ENCODE assay signal across 14 cellular contexts in the genomic region with DNA sequence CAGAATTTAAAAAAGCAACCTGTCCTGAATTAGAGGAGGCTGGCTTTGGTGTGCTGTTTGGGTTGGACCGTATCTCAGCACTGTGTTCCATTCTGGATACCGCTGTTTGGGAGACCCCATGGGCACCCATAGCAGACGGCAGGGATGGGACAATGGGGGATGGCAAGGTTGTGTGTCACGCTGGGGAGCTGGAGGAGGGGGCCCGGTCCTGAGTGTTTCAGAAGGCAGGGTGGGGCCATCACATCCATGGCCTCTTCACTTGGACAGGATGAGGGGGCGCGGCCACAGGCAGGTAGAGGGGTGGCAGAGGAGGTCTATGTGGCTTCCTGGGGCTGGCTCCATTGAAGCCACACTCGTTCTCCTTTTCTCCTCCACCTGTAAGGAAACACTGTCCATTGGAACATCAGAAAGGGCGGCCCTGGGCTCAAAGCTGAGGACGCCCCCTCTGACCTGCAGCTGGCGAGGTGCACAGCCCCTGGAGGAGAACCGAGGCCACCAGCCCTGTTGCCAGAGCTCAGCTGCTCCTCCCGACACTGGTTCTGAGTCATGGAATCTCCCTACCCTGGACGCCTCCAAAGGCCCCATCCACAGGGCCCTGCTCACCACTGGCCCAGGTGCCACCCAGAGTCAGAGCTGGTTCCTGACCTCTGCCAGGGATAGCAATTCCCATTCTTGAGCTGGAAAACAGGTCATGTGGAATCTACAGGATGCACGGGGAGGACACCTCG.
A peak's percentile ranks its signal among the peaks of the same experiment; 100 is the strongest.
DNase-seq lines count a peak whose midpoint lies in the region; ATAC-seq and TF ChIP-seq lines count a peak whose summit lies in the region.
"Had no signal": no experiment of that assay in that cellular context is flagged by ENCODE, and none has a peak within 500 bp of the region (broad histone marks: within the 10 kb centered on the region; RNA-seq: fewer than 3 reads in every experiment).

No MANE protein-coding gene starts in this region.

- H3K9ac ChIP-seq in BLaER1 (no peak overlapping the region), endodermal cell (ENCODE audit: extremely low read depth, low read length, poor library complexity, severe bottlenecking) (no peak overlapping the region)

- no peaks in the 10 kb centered on the region for H3K4me1 Mint-ChIP-seq in endodermal cell
- H3K4me1 Mint-ChIP-seq: GM23338 had no signal

- 79 to 80% methylated on average over 8 to 16 of the region's 16 CpGs for WGBS in endodermal cell (ENCODE audit: insufficient coverage in 1 of 2, insufficient read length in 1 of 2), 2 experiments

- no peak overlapping the region for H3K4me3 ChIP-seq in BLaER1
- H3K4me3 ChIP-seq in DOHH2 (ENCODE audit: low read length) = no peak overlapping the region
- H3K4me3 ChIP-seq in endodermal cell (ENCODE audit: low read length) = no peak overlapping the region
- H3K4me3 ChIP-seq: GM12878, GM23338 had no signal

- DNase-seq in endodermal cell (peak; percentile 31), mesenteric fat pad (ENCODE audit: low spot score) (peak; percentile 81), DMS79 treated with DMSO at 0.1 percent for 48 hours (lab: John Stamatoyannopoulos, UW) (no peak), foreskin melanocyte (no peak)
- DNase-seq: ACHN, DMS53, H7 had no signal

- no peaks in the 10 kb centered on the region for H3K27me3 Mint-ChIP-seq in endodermal cell (ENCODE audit: insufficient read depth)

- no peak for TF ChIP-seq CTCF in DOHH2 (IDR thresholded peaks at IDR 0.05; ENCODE audit: low read depth, low read length, poor library complexity, severe bottlenecking)
- TF ChIP-seq CTCF in endodermal cell (conservative IDR thresholded peaks at IDR 0.05) = no peak

- H3K4me2 ChIP-seq in BLaER1 = 0 out of 2 replicates have a peak overlapping the region, but pooled peaks have one; percentile 2
- H3K4me2 ChIP-seq in DOHH2 (ENCODE audit: low read length) = no peak overlapping the region
- H3K4me2 ChIP-seq: GM23338 had no signal

- H3K36me3 Mint-ChIP-seq in endodermal cell (ENCODE audit: low read depth) = no peaks in the 10 kb centered on the region

- H3K27ac ChIP-seq in BLaER1 = no peak overlapping the region
- H3K27ac ChIP-seq in DOHH2 (ENCODE audit: low read depth, low read length) = peak overlapping the region; percentile 68
- no peak overlapping the region for H3K27ac ChIP-seq in endodermal cell (ENCODE audit: low read depth, low read length)
- H3K27ac ChIP-seq: C4-2B, HL-60 had no signal

- H3K4me1 ChIP-seq in BLaER1 (peaks cover 53% of the 10 kb centered on the region), DOHH2 (ENCODE audit: control insufficient read depth, low read length) (peaks cover 24% of the 10 kb centered on the region), endodermal cell (ENCODE audit: control insufficient read depth, insufficient read depth, low read length) (no peaks in the 10 kb centered on the region)

- H3K9me3 Mint-ChIP-seq in endodermal cell = no peaks in the 10 kb centered on the region

- H3K9me3 ChIP-seq in BLaER1 (no peaks in the 10 kb centered on the region; the same call in 1 of the 2 replicates), DOHH2 (ENCODE audit: control insufficient read depth, insufficient read depth, low read length) (peaks cover 29% of the 10 kb centered on the region; the same call in 1 of the 2 replicates), endodermal cell (ENCODE audit: control insufficient read depth, low read length) (peaks cover 67% of the 10 kb centered on the region)

- H3K79me2 ChIP-seq in DOHH2 (ENCODE audit: control insufficient read depth, low read length) = no peaks in the 10 kb centered on the region

- H3K27me3 ChIP-seq in BLaER1 (no peaks in the 10 kb centered on the region), DOHH2 (ENCODE audit: control insufficient read depth, low read length) (no peaks in the 10 kb centered on the region), endodermal cell (ENCODE audit: control insufficient read depth, insufficient read depth, low read length, poor library complexity, severe bottlenecking) (no peaks in the 10 kb centered on the region)

- no peak overlapping the region for H3K4me3 Mint-ChIP-seq in endodermal cell
- H3K4me3 Mint-ChIP-seq: GM23338 had no signal

- H3F3A ChIP-seq in DOHH2 (ENCODE audit: control insufficient read depth, insufficient read depth) = no peaks in the 10 kb centered on the region

- H3K9me2 ChIP-seq in DOHH2 (replicated peaks; ENCODE audit: control insufficient read depth, low read length) = no peaks in the 10 kb centered on the region

- peaks cover 7% of the 10 kb centered on the region; the same call in 1 of the 2 replicates for H4K20me1 ChIP-seq in BLaER1
- no peaks in the 10 kb centered on the region for H4K20me1 ChIP-seq in DOHH2 (ENCODE audit: control insufficient read depth, insufficient read depth, low read depth, low read length)

- ATAC-seq in GM19023 (IDR thresholded peaks at IDR 0.05; ENCODE audit: unreplicated experiment) = no peak
- ATAC-seq: GM12878, GM23338 had no signal

- no peaks in the 10 kb centered on the region for H3K36me3 ChIP-seq in BLaER1
- no peaks in the 10 kb centered on the region for H3K36me3 ChIP-seq in DOHH2 (ENCODE audit: control insufficient read depth, low read length)
- H3K36me3 ChIP-seq in endodermal cell (ENCODE audit: control insufficient read depth, insufficient read depth, low read length) = no peaks in the 10 kb centered on the region

- H3K27ac Mint-ChIP-seq in endodermal cell = no peak overlapping the region
- H3K27ac Mint-ChIP-seq: GM23338 had no signal

Comparison
In these comparisons a context has a peak if more than half of its experiments do, and no peak if none do; other contexts are left out.
1. DNase-seq: peak in endodermal cell (single experiment) and mesenteric fat pad (single experiment); none in DMS79 treated with DMSO at 0.1 percent for 48 hours (single experiment) and foreskin melanocyte (single experiment).